Comparison of ENCODE assay signal across 26 cellular contexts in genomic region chr7:31860925-31861324, GRCh38.
"Had no signal": no experiment of that assay in that cellular context is flagged by ENCODE, and none has a peak within 500 bp of the region (broad histone marks: within the 10 kb centered on the region; RNA-seq: fewer than 3 reads in every experiment).

No MANE protein-coding gene starts in this region.

- H3K9me3 ChIP-seq: body of pancreas, gastroesophageal sphincter, ovary, sigmoid colon, stomach, thyroid gland, upper lobe of left lung, vagina had no signal

- H3K4me2 ChIP-seq: hepatocyte had no signal

- DNase-seq: activated CD4-positive, alpha-beta T cell treated with anti-CD3 and anti-CD28 coated beads for 4 hours; activated CD4-positive, alpha-beta T cell treated with anti-CD3 and anti-CD28 coated beads, Interleukin-2, amount 50 U/mL, for 4 hours; activated effector memory CD4-positive, alpha-beta T cell treated with Interleukin-2 at 50 U/mL for 16 hours; activated naive CD4-positive, alpha-beta T cell treated with Interleukin-2 at 50 U/mL for 16 hours; anterior cingulate cortex; body of pancreas; dorsolateral prefrontal cortex; effector memory CD4-positive, alpha-beta T cell; erythroblast; left colon; naive B cell; nephron progenitor cell; ovary; retina; sigmoid colon; small intestine; stimulated activated CD4-positive, alpha-beta T cell treated with anti-CD3 and anti-CD28 coated beads, Interleukin-4, amount 100 ng/mL, for 24 hours; stimulated activated naive B cell treated with anti-CD40 and anti-IgM and Interleukin-4, amounts not matched to agents 10 μg/mL and 1 μg/mL and 100 μg/mL, for 72 hours; stomach; thyroid gland; upper lobe of left lung had no signal

- FAIRE-seq: keratinocyte, small intestine had no signal

- ATAC-seq: body of pancreas; gastroesophageal sphincter; left colon; stimulated activated naive B cell treated with anti-CD40 and anti-IgM and Interleukin-4, amounts not matched to agents 10 μg/mL and 1 μg/mL and 100 μg/mL, for 72 hours had no signal

- H3K27ac ChIP-seq: body of pancreas, coronary artery, dorsolateral prefrontal cortex, gastroesophageal sphincter, hepatocyte, ovary, sigmoid colon, stomach, thyroid gland, upper lobe of left lung, vagina had no signal

- H3K4me3 ChIP-seq: body of pancreas, coronary artery, dorsolateral prefrontal cortex, gastroesophageal sphincter, hepatocyte, ovary, sigmoid colon, stomach, thyroid gland, upper lobe of left lung, vagina had no signal

- H3K27me3 ChIP-seq: body of pancreas, dorsolateral prefrontal cortex, gastroesophageal sphincter, hepatocyte, ovary, sigmoid colon, stomach, thyroid gland, upper lobe of left lung, vagina had no signal

- H3K36me3 ChIP-seq: ovary, sigmoid colon, stomach, thyroid gland, upper lobe of left lung, vagina had no signal

- H3K4me1 ChIP-seq: body of pancreas, gastroesophageal sphincter, sigmoid colon, stomach, thyroid gland, upper lobe of left lung, vagina had no signal

- H2AFZ ChIP-seq: hepatocyte had no signal
